8 cellular contexts compared by ENCODE assay signal in genomic region chr2:54755641-54756326, GRCh38. TPM values are rescaled to one million over a fixed set of nuclear protein-coding genes. Genes with fewer than 3 reads are reported as not detected.
A peak's percentile ranks its signal among the peaks of the same experiment; 100 is the strongest.
DNase-seq lines count a peak whose midpoint lies in the region; ATAC-seq and TF ChIP-seq lines count a peak whose summit lies in the region.

No MANE protein-coding gene starts in this region.

- intact Hi-C loops in activated T-helper 2 cell treated with anti-CD3 and anti-CD28 coated beads, Interferon-gamma antibody, Interleukin-2, Interleukin-4, amounts not matched to agents 10 μg/mL and 5 μg/mL and 100 μg/mL, durations not matched to agents 14 hours and 24 hours and 36 hours (cut with micrococcal nuclease): no loop called here

- no peaks in the 10 kb centered on the region for H3K9me2 ChIP-seq in GM23338 (ENCODE audit: insufficient read depth)

- H3K79me2 ChIP-seq in GM23338 (replicated peaks; ENCODE audit: insufficient read depth): no peaks in the 10 kb centered on the region

- no peak overlapping the region for H3K4me2 ChIP-seq in GM23338

- peaks cover 2% of the 10 kb centered on the region for H3K27me3 Mint-ChIP-seq in GM23338 (ENCODE audit: insufficient read depth, low read depth, poor library complexity)
- peaks cover 12% of the 10 kb centered on the region for H3K27me3 Mint-ChIP-seq in activated T-helper 2 cell treated with anti-CD3 and anti-CD28 coated beads, Interferon-gamma antibody, Interleukin-2, Interleukin-4, amounts not matched to agents 10 μg/mL and 5 μg/mL and 100 μg/mL, durations not matched to agents 14 hours and 24 hours and 36 hours (ENCODE audit: low read depth)
- no peaks in the 10 kb centered on the region for H3K27me3 Mint-ChIP-seq in activated naive CD8-positive, alpha-beta T cell treated with anti-CD3 and anti-CD28 coated beads for 36 hours

- H3K9me3 Mint-ChIP-seq in GM23338: no peaks in the 10 kb centered on the region
- no peaks in the 10 kb centered on the region for H3K9me3 Mint-ChIP-seq in activated T-helper 2 cell treated with anti-CD3 and anti-CD28 coated beads, Interferon-gamma antibody, Interleukin-2, Interleukin-4, amounts not matched to agents 10 μg/mL and 5 μg/mL and 100 μg/mL, durations not matched to agents 14 hours and 24 hours and 36 hours
- no peaks in the 10 kb centered on the region for H3K9me3 Mint-ChIP-seq in activated naive CD8-positive, alpha-beta T cell treated with anti-CD3 and anti-CD28 coated beads for 36 hours

- peak in 1 of 2 experiments; percentile 39; a peak in 2 of 4 replicates for TF ChIP-seq CTCF in GM23338 (conservative IDR thresholded peaks at IDR 0.05; ENCODE audit: low read depth in 2 of 2)

- peaks cover 26% of the 10 kb centered on the region for H3K4me1 Mint-ChIP-seq in GM23338
- H3K4me1 Mint-ChIP-seq in activated T-helper 2 cell treated with anti-CD3 and anti-CD28 coated beads, Interferon-gamma antibody, Interleukin-2, Interleukin-4, amounts not matched to agents 10 μg/mL and 5 μg/mL and 100 μg/mL, durations not matched to agents 14 hours and 24 hours and 36 hours (ENCODE audit: low read depth): peaks cover 2% of the 10 kb centered on the region
- H3K4me1 Mint-ChIP-seq in activated naive CD8-positive, alpha-beta T cell treated with anti-CD3 and anti-CD28 coated beads for 36 hours: peaks cover 5% of the 10 kb centered on the region

- H3K4me3 ChIP-seq in GM23338: no peak overlapping the region

- no peaks in the 10 kb centered on the region for H4K20me1 ChIP-seq in GM23338 (replicated peaks; ENCODE audit: insufficient read depth)

- H3K36me3 ChIP-seq in GM23338 (ENCODE audit: insufficient read depth): no peaks in the 10 kb centered on the region

- H3K36me3 Mint-ChIP-seq in GM23338 (ENCODE audit: low read depth): no peaks in the 10 kb centered on the region
- H3K36me3 Mint-ChIP-seq in activated T-helper 2 cell treated with anti-CD3 and anti-CD28 coated beads, Interferon-gamma antibody, Interleukin-2, Interleukin-4, amounts not matched to agents 10 μg/mL and 5 μg/mL and 100 μg/mL, durations not matched to agents 14 hours and 24 hours and 36 hours (ENCODE audit: low read depth): no peaks in the 10 kb centered on the region
- no peaks in the 10 kb centered on the region for H3K36me3 Mint-ChIP-seq in activated naive CD8-positive, alpha-beta T cell treated with anti-CD3 and anti-CD28 coated beads for 36 hours

- H2AFZ ChIP-seq in GM23338: peak overlapping the region; percentile 0; the same call in 1 of the 2 replicates

- no peaks in the 10 kb centered on the region for H3K27me3 ChIP-seq in GM23338 (ENCODE audit: insufficient read depth)

- no peak overlapping the region for H3K27ac Mint-ChIP-seq in GM23338
- H3K27ac Mint-ChIP-seq in activated T-helper 2 cell treated with anti-CD3 and anti-CD28 coated beads, Interferon-gamma antibody, Interleukin-2, Interleukin-4, amounts not matched to agents 10 μg/mL and 5 μg/mL and 100 μg/mL, durations not matched to agents 14 hours and 24 hours and 36 hours: no peak overlapping the region
- no peak overlapping the region for H3K27ac Mint-ChIP-seq in activated naive CD8-positive, alpha-beta T cell treated with anti-CD3 and anti-CD28 coated beads for 36 hours

- DNase-seq in NCI-H1417 (lab: John Stamatoyannopoulos, UW): peak; percentile 38 to 69 (median 54)
- no peak for DNase-seq in NCI-H1417 treated with DMSO at 0.1 percent for 48 hours (lab: John Stamatoyannopoulos, UW)
- peak; percentile 5 for DNase-seq in GM23338 (ENCODE audit: low spot score)
- DNase-seq in left kidney (ENCODE audit: low read depth, low spot score): peak; percentile 26
- DNase-seq in activated T-helper 2 cell treated with anti-CD3 and anti-CD28 coated beads, Interferon-gamma antibody, Interleukin-2, Interleukin-4, amounts not matched to agents 10 μg/mL and 5 μg/mL and 100 μg/mL, durations not matched to agents 14 hours and 24 hours and 36 hours (ENCODE audit: low spot score): no peak
- no peak for DNase-seq in occipital lobe (lab: John Stamatoyannopoulos, UW)
- no peak for DNase-seq in activated naive CD8-positive, alpha-beta T cell treated with anti-CD3 and anti-CD28 coated beads for 36 hours

- H3K27ac ChIP-seq in GM23338 (ENCODE audit: low read depth): no peak overlapping the region

- no peak overlapping the region for H3K4me3 Mint-ChIP-seq in GM23338
- H3K4me3 Mint-ChIP-seq in activated T-helper 2 cell treated with anti-CD3 and anti-CD28 coated beads, Interferon-gamma antibody, Interleukin-2, Interleukin-4, amounts not matched to agents 10 μg/mL and 5 μg/mL and 100 μg/mL, durations not matched to agents 14 hours and 24 hours and 36 hours (ENCODE audit: low read depth): no peak overlapping the region
- no peak overlapping the region for H3K4me3 Mint-ChIP-seq in activated naive CD8-positive, alpha-beta T cell treated with anti-CD3 and anti-CD28 coated beads for 36 hours

- ATAC-seq in GM23338 (no peak), HG03575 (IDR thresholded peaks at IDR 0.05; ENCODE audit: extremely low read depth, insufficient number of reproducible peaks, low FRiP score, unreplicated experiment) (peak; percentile 51)

- peaks cover 14% of the 10 kb centered on the region for H3K4me1 ChIP-seq in GM23338 (ENCODE audit: insufficient read depth)

- H3F3A ChIP-seq in GM23338 (replicated peaks; ENCODE audit: low read depth): no peaks in the 10 kb centered on the region

TF ChIP-seq in GM23338, 12 proteins besides CTCF, POLR2A, EP300 and RAD21 (continues in another document):
- TF ChIP-seq ZNF331 (CRISPR knock-in tag; IDR thresholded peaks at IDR 0.05; ENCODE audit: low read depth): no peak
- no peak for TF ChIP-seq EZH2phosphoT487 (IDR thresholded peaks at IDR 0.05; ENCODE audit: unreplicated experiment)
- TF ChIP-seq STAT1 (IDR thresholded peaks at IDR 0.05; ENCODE audit: unreplicated experiment): no peak
- no peak for TF ChIP-seq POLR2AphosphoS5 (IDR thresholded peaks at IDR 0.05; ENCODE audit: low read depth)
- TF ChIP-seq NANOG (IDR thresholded peaks at IDR 0.05; ENCODE audit: borderline replicate concordance): no peak
- TF ChIP-seq, protein P1, sequence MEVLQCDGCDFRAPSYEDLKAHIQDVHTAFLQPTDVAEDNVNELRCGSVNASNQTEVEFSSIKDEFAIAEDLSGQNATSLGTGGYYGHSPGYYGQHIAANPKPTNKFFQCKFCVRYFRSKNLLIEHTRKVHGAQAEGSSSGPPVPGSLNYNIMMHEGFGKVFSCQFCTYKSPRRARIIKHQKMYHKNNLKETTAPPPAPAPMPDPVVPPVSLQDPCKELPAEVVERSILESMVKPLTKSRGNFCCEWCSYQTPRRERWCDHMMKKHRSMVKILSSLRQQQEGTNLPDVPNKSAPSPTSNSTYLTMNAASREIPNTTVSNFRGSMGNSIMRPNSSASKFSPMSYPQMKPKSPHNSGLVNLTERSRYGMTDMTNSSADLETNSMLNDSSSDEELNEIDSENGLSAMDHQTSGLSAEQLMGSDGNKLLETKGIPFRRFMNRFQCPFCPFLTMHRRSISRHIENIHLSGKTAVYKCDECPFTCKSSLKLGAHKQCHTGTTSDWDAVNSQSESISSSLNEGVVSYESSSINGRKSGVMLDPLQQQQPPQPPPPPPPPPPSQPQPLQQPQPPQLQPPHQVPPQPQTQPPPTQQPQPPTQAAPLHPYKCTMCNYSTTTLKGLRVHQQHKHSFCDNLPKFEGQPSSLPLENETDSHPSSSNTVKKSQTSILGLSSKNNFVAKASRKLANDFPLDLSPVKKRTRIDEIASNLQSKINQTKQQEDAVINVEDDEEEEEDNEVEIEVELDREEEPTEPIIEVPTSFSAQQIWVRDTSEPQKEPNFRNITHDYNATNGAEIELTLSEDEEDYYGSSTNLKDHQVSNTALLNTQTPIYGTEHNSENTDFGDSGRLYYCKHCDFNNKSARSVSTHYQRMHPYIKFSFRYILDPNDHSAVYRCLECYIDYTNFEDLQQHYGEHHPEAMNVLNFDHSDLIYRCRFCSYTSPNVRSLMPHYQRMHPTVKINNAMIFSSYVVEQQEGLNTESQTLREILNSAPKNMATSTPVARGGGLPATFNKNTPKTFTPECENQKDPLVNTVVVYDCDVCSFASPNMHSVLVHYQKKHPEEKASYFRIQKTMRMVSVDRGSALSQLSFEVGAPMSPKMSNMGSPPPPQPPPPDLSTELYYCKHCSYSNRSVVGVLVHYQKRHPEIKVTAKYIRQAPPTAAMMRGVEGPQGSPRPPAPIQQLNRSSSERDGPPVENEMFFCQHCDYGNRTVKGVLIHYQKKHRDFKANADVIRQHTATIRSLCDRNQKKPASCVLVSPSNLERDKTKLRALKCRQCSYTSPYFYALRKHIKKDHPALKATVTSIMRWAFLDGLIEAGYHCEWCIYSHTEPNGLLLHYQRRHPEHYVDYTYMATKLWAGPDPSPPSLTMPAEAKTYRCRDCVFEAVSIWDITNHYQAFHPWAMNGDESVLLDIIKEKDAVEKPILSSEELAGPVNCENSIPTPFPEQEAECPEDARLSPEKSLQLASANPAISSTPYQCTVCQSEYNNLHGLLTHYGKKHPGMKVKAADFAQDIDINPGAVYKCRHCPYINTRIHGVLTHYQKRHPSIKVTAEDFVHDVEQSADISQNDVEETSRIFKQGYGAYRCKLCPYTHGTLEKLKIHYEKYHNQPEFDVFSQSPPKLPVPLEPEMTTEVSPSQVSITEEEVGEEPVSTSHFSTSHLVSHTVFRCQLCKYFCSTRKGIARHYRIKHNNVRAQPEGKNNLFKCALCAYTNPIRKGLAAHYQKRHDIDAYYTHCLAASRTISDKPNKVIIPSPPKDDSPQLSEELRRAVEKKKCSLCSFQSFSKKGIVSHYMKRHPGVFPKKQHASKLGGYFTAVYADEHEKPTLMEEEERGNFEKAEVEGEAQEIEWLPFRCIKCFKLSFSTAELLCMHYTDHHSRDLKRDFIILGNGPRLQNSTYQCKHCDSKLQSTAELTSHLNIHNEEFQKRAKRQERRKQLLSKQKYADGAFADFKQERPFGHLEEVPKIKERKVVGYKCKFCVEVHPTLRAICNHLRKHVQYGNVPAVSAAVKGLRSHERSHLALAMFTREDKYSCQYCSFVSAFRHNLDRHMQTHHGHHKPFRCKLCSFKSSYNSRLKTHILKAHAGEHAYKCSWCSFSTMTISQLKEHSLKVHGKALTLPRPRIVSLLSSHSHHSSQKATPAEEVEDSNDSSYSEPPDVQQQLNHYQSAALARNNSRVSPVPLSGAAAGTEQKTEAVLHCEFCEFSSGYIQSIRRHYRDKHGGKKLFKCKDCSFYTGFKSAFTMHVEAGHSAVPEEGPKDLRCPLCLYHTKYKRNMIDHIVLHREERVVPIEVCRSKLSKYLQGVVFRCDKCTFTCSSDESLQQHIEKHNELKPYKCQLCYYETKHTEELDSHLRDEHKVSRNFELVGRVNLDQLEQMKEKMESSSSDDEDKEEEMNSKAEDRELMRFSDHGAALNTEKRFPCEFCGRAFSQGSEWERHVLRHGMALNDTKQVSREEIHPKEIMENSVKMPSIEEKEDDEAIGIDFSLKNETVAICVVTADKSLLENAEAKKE (CRISPR knock-in tag; IDR thresholded peaks at IDR 0.05): no peak

RNA-seq across cellular contexts. Expression of gene EML6, which starts 32.3 kb away (rescaled TPM):
- total RNA-seq in GM23338 (2014; rRNA removed; shearing (Covaris generic)): 1.1 and 6.2 TPM in 2 replicates
- 1.6 and 2.7 TPM in 2 replicates for polyA plus RNA-seq in GM23338 (2016; fragmentation: Nextera tagmentation; extraction: Ambion mirVana)
- total RNA-seq in activated T-helper 2 cell treated with anti-CD3 and anti-CD28 coated beads, Interferon-gamma antibody, Interleukin-2, Interleukin-4, amounts not matched to agents 10 μg/mL and 5 μg/mL and 100 μg/mL, durations not matched to agents 14 hours and 24 hours and 36 hours: 0.23 and 0.25 TPM in 2 replicates
- total RNA-seq in occipital lobe: 12.9 TPM
- 1 to 10 TPM in 1 of 2 experiments, under 1 TPM in 1; 0.54 to 1.3 TPM for total RNA-seq in activated naive CD8-positive, alpha-beta T cell treated with anti-CD3 and anti-CD28 coated beads for 36 hours

Comparison
In these comparisons a context has a peak if more than half of its experiments do, and no peak if none do; other contexts are left out.
1. DNase-seq: peak in NCI-H1417 (3 of 3), GM23338 (single experiment) and left kidney (single experiment); none in NCI-H1417 treated with DMSO at 0.1 percent for 48 hours (single experiment), activated T-helper 2 cell treated with anti-CD3 and anti-CD28 coated beads, Interferon-gamma antibody, Interleukin-2, Interleukin-4, amounts not matched to agents 10 μg/mL and 5 μg/mL and 100 μg/mL, durations not matched to agents 14 hours and 24 hours and 36 hours (single experiment), occipital lobe (single experiment) and activated naive CD8-positive, alpha-beta T cell treated with anti-CD3 and anti-CD28 coated beads for 36 hours (single experiment).